ENCODE assay signal across 20 cellular contexts in the genomic region with DNA sequence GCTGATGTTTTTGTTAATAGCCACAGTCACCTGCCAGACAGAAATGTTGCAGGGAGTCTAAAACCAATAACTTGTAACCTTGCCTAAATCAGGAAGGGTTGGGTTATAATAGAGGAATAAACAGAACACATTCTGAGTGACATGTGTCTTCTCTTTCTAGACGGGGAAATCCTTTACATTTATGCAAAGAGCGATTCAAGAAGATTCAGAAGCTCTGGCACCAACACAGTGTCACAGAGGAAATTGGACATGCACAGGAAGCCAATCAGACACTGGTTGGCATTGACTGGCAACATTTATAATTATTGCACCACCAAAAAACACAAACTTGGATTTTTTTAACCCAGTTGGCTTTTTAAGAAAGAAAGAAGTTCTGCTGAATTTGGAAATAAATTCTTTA. TPM values are rescaled to one million over a fixed set of nuclear protein-coding genes. Genes with fewer than 3 reads are reported as not detected.
DNase-seq lines count a peak whose midpoint lies in the region; ATAC-seq and TF ChIP-seq lines count a peak whose summit lies in the region.
"Had no signal": no experiment of that assay in that cellular context is flagged by ENCODE, and none has a peak within 500 bp of the region (broad histone marks: within the 10 kb centered on the region; RNA-seq: fewer than 3 reads in every experiment).

No MANE protein-coding gene starts in this region.

- no peak for DNase-seq in activated CD8-positive, alpha-beta memory T cell treated with anti-CD3 and anti-CD28 coated beads, Interleukin-2, amount 10 ng/mL, durations not matched to agents 7 days and 5 days
- no peak for DNase-seq in activated CD8-positive, alpha-beta memory T cell treated with anti-CD3 and anti-CD28 coated beads, Interleukin-2, amount 50 U/mL, for 48 hours
- DNase-seq in T-cell (no peak), chondrocyte (ENCODE audit: low spot score) (no peak), sigmoid colon (no peak), left colon (no peak)
- DNase-seq: ACHN; activated effector memory CD4-positive, alpha-beta T cell treated with anti-CD3 and anti-CD28 coated beads, Interleukin-2, amount 50 U/mL, for 16 hours; effector CD4-positive, alpha-beta T cell; hippocampal formation; kidney glomerular epithelial cell; mucosa of descending colon; NCI-H2081 treated with DMSO at 0.1 percent for 48 hours; T1000; upper lobe of right lung had no signal

- H3K36me3 ChIP-seq in sigmoid colon = peaks cover 16 to 80% (median 42%) of the 10 kb centered on the region in 4 donors

- peaks cover 36% of the 10 kb centered on the region for H3K4me1 Mint-ChIP-seq in activated CD8-positive, alpha-beta memory T cell treated with anti-CD3 and anti-CD28 coated beads, Interleukin-2, amount 10 ng/mL, durations not matched to agents 7 days and 5 days
- peaks cover 42 to 57% (median 50%) of the 10 kb centered on the region in 3 donors for H3K4me1 Mint-ChIP-seq in T-cell
- peaks cover 46% of the 10 kb centered on the region for H3K4me1 Mint-ChIP-seq in chondrocyte (ENCODE audit: low read depth)

- no peaks in the 10 kb centered on the region for H3K27me3 ChIP-seq in sigmoid colon
- H3K27me3 ChIP-seq: upper lobe of right lung had no signal

- CTCF ChIA-PET in activated CD8-positive, alpha-beta memory T cell treated with anti-CD3 and anti-CD28 coated beads, Interleukin-2, amount 10 ng/mL, durations not matched to agents 7 days and 5 days (lab: Charles Lee) = interaction anchor here (0.6 to 1.7 kb wide), 4 partner anchors 29 to 453 kb away, joined by 3 to 4 read pairs (median 4); no protein-coding TSS in a partner anchor
- CTCF ChIA-PET in T-cell (lab: Charles Lee) = interaction anchor here (0.6 to 1.9 kb wide), 3 partner anchors 29 to 1357 kb away, joined by 3 to 5 read pairs (median 3); no protein-coding TSS in a partner anchor

- no peaks in the 10 kb centered on the region for H3K9me3 ChIP-seq in sigmoid colon
- H3K9me3 ChIP-seq: mucosa of descending colon, upper lobe of right lung had no signal

- no peak overlapping the region for H3K4me3 Mint-ChIP-seq in activated CD8-positive, alpha-beta memory T cell treated with anti-CD3 and anti-CD28 coated beads, Interleukin-2, amount 10 ng/mL, durations not matched to agents 7 days and 5 days
- H3K4me3 Mint-ChIP-seq in T-cell = peak overlapping the region in 1 of 3 donors; percentile 41
- no peak overlapping the region for H3K4me3 Mint-ChIP-seq in chondrocyte (ENCODE audit: unreplicated experiment)

- no peaks in the 10 kb centered on the region for H3K9me3 Mint-ChIP-seq in activated CD8-positive, alpha-beta memory T cell treated with anti-CD3 and anti-CD28 coated beads, Interleukin-2, amount 10 ng/mL, durations not matched to agents 7 days and 5 days (ENCODE audit: low read depth)
- no peaks in the 10 kb centered on the region for H3K9me3 Mint-ChIP-seq in T-cell
- H3K9me3 Mint-ChIP-seq in chondrocyte (ENCODE audit: low read depth) = no peaks in the 10 kb centered on the region

- peaks cover 43% of the 10 kb centered on the region for H3K36me3 Mint-ChIP-seq in activated CD8-positive, alpha-beta memory T cell treated with anti-CD3 and anti-CD28 coated beads, Interleukin-2, amount 10 ng/mL, durations not matched to agents 7 days and 5 days
- H3K36me3 Mint-ChIP-seq in T-cell = peaks cover 49% of the 10 kb centered on the region
- H3K36me3 Mint-ChIP-seq in chondrocyte (ENCODE audit: low read depth) = peaks cover 28% of the 10 kb centered on the region

- no peak for TF ChIP-seq POLR2A in sigmoid colon (IDR thresholded peaks at IDR 0.05)

- TF ChIP-seq CTCF in chondrocyte (IDR thresholded peaks at IDR 0.05) (no peak), sigmoid colon (IDR thresholded peaks at IDR 0.05) (no peak)

- H3K27ac ChIP-seq in sigmoid colon = peak overlapping the region in 3 of 4 donors; percentile 69 to 75 (median 69)
- H3K27ac ChIP-seq: upper lobe of right lung had no signal

- 70 to 77% methylated on average over 2 of the region's 2 CpGs for WGBS in sigmoid colon, 2 donors

- H3K27me3 Mint-ChIP-seq in activated CD8-positive, alpha-beta memory T cell treated with anti-CD3 and anti-CD28 coated beads, Interleukin-2, amount 10 ng/mL, durations not matched to agents 7 days and 5 days = no peaks in the 10 kb centered on the region
- H3K27me3 Mint-ChIP-seq in T-cell = no peaks in the 10 kb centered on the region
- H3K27me3 Mint-ChIP-seq in chondrocyte (ENCODE audit: low read depth) = no peaks in the 10 kb centered on the region

- intact Hi-C loops in sigmoid colon (cut with DNase I) = loop anchor here (5.0 kb wide), 1 partner anchor 36 kb away; no protein-coding TSS in a partner anchor
- intact Hi-C loops in left colon (cut with DNase I, micrococcal nuclease) = no loop called here

- POLR2A ChIA-PET in T-cell (lab: Charles Lee) = interaction anchor here (0.6 to 0.7 kb wide), 2 partner anchors 44 to 188 kb away, joined by 3 read pairs; no protein-coding TSS in a partner anchor

- no peak for TF ChIP-seq EP300 in sigmoid colon (IDR thresholded peaks at IDR 0.05)

- H3K27ac Mint-ChIP-seq in activated CD8-positive, alpha-beta memory T cell treated with anti-CD3 and anti-CD28 coated beads, Interleukin-2, amount 10 ng/mL, durations not matched to agents 7 days and 5 days = peak overlapping the region; percentile 4
- H3K27ac Mint-ChIP-seq in T-cell (peak overlapping the region; percentile 82 to 86), chondrocyte (ENCODE audit: unreplicated experiment) (peak overlapping the region; percentile 60)

- H3K4me1 ChIP-seq in sigmoid colon = peaks cover 0 to 38% (median 24%) of the 10 kb centered on the region in 4 donors

- no peak for ATAC-seq in activated CD8-positive, alpha-beta memory T cell treated with anti-CD3 and anti-CD28 coated beads, Interleukin-2, amount 10 ng/mL, durations not matched to agents 7 days and 5 days
- peak in 2 of 4 experiments; percentile 57 to 79 for ATAC-seq in T-cell (replicated peaks in 1 of 4)
- ATAC-seq in GM21423 (IDR thresholded peaks at IDR 0.05; ENCODE audit: unreplicated experiment) = no peak
- no peak for ATAC-seq in left colon
- no peak for ATAC-seq in HG03442 (IDR thresholded peaks at IDR 0.05; ENCODE audit: unreplicated experiment)
- ATAC-seq: GM12878, mucosa of descending colon, upper lobe of right lung had no signal

- no peak overlapping the region for H3K4me3 ChIP-seq in sigmoid colon
- H3K4me3 ChIP-seq: GM12878, mucosa of descending colon, smooth muscle cell, upper lobe of right lung had no signal

RNA-seq across cellular contexts. Expression of gene PRPH2, which starts 31.5 kb away (rescaled TPM):
- under 1 TPM in 1 of 2 experiments, not detected in 1; 0.07 TPM for total RNA-seq in activated CD8-positive, alpha-beta memory T cell treated with anti-CD3 and anti-CD28 coated beads, Interleukin-2, amount 10 ng/mL, durations not matched to agents 7 days and 5 days
- under 1 TPM in 2 of 5 donors, not detected in 3; 0.12 to 0.13 TPM for total RNA-seq in T-cell
- not detected in 3 replicates for total RNA-seq in chondrocyte
- total RNA-seq in sigmoid colon = 1 to 10 TPM in 2 of 4 donors, under 1 TPM in 2; 0.66 to 3.5 (median 1.9) TPM
- under 1 TPM in 2 of 3 donors, not detected in 1; under 0.01 to 0.71 TPM for polyA plus RNA-seq in sigmoid colon
- total RNA-seq in left colon = under 1 TPM; 0.40 to 0.67 TPM
- total RNA-seq: bronchial epithelial cell, GM12878, smooth muscle cell had no signal
- polyA plus RNA-seq: smooth muscle cell had no signal

RNA-seq across cellular contexts. Expression of gene TBCC, which starts 55.0 kb away (rescaled TPM):
- 10 to 100 TPM; 29.8 to 35.5 TPM for total RNA-seq in activated CD8-positive, alpha-beta memory T cell treated with anti-CD3 and anti-CD28 coated beads, Interleukin-2, amount 10 ng/mL, durations not matched to agents 7 days and 5 days
- total RNA-seq in T-cell (10 to 100 TPM; 56.5 to 74.8 (median 59.4) TPM), chondrocyte (17.5 to 19.3 TPM (median 18.4 TPM) in 3 replicates), sigmoid colon (10 to 100 TPM; 16.6 to 39.6 (median 27.7) TPM), left colon (10 to 100 TPM; 21.3 to 26.4 TPM)
- polyA plus RNA-seq in sigmoid colon = 10 to 100 TPM; 30.6 to 35.9 (median 35.4) TPM

Comparison
In these comparisons a context has a peak if more than half of its experiments do, and no peak if none do; other contexts are left out.
1. H3K27ac Mint-ChIP-seq: peak in every context shown above with its lines; median percentile 84 in T-cell; 60 in chondrocyte; 4 in activated CD8-positive, alpha-beta memory T cell treated with anti-CD3 and anti-CD28 coated beads, Interleukin-2, amount 10 ng/mL, durations not matched to agents 7 days and 5 days.